Comparison of ENCODE assay signal across 21 cellular contexts in genomic region chr17:57643062-57643461, GRCh38.
"Had no signal": no experiment of that assay in that cellular context is flagged by ENCODE, and none has a peak within 500 bp of the region (broad histone marks: within the 10 kb centered on the region; RNA-seq: fewer than 3 reads in every experiment).

No MANE protein-coding gene starts in this region.

- H3K36me3 ChIP-seq: esophagus squamous epithelium, neutrophil, right lobe of liver had no signal

- H3K4me1 ChIP-seq: esophagus squamous epithelium, gastroesophageal sphincter, right lobe of liver, spleen, testis, tibial nerve had no signal

- H3K27me3 Mint-ChIP-seq: dendritic cell treated with granulocyte-macrophage colony-stimulating factor and Interleukin-4, amounts not matched to agents 40 ng/mL and 50 ng/mL, for 4 days; effector memory CD8-positive, alpha-beta T cell; naive B cell; stimulated activated naive B cell treated with anti-CD40 and anti-IgM and Interleukin-4, amounts not matched to agents 10 μg/mL and 1 μg/mL and 100 μg/mL, for 72 hours; stimulated activated naive CD8-positive, alpha-beta T cell treated with anti-CD3 and anti-CD28 coated beads, Interleukin-15, amount 100 ng/mL, for 72 hours had no signal

- H3K27me3 ChIP-seq: esophagus squamous epithelium, gastroesophageal sphincter, neutrophil, right lobe of liver, spleen, testis, tibial nerve had no signal

- H3K36me3 Mint-ChIP-seq: naive B cell had no signal

- FAIRE-seq: colon had no signal

- H3K27ac ChIP-seq: epithelial cell of prostate, esophagus squamous epithelium, gastroesophageal sphincter, neutrophil, psoas muscle, right lobe of liver, spleen, testis, tibial nerve had no signal

- DNase-seq: effector memory CD8-positive, alpha-beta T cell; esophagus squamous epithelium; foreskin fibroblast; naive B cell; nephron progenitor cell; psoas muscle; retina; right lobe of liver; spleen; stimulated activated CD4-positive, alpha-beta T cell treated with anti-CD3 and anti-CD28 coated beads, Interleukin-15, amount 100 ng/mL, for 24 hours; stimulated activated CD4-positive, alpha-beta T cell treated with anti-CD3 and anti-CD28 coated beads, Interleukin-1b, Interleukin-23, amount 100 ng/mL, for 48 hours; stimulated activated CD4-positive, alpha-beta T cell treated with anti-CD3 and anti-CD28 coated beads, Interleukin-4, amount 100 ng/mL, for 24 hours; stimulated activated naive B cell treated with anti-CD40 and anti-IgM and Interleukin-4, amounts not matched to agents 10 μg/mL and 1 μg/mL and 100 μg/mL, for 72 hours; stimulated activated naive CD8-positive, alpha-beta T cell treated with anti-CD3 and anti-CD28 coated beads, Interleukin-15, amount 100 ng/mL, for 72 hours; testis had no signal

- H3K4me3 ChIP-seq: esophagus squamous epithelium, gastroesophageal sphincter, psoas muscle, right lobe of liver, spleen, testis, tibial nerve had no signal

- H3K9me3 Mint-ChIP-seq: dendritic cell treated with granulocyte-macrophage colony-stimulating factor and Interleukin-4, amounts not matched to agents 40 ng/mL and 50 ng/mL, for 4 days; effector memory CD8-positive, alpha-beta T cell; nephron progenitor cell; stimulated activated naive B cell treated with anti-CD40 and anti-IgM and Interleukin-4, amounts not matched to agents 10 μg/mL and 1 μg/mL and 100 μg/mL, for 72 hours; stimulated activated naive CD8-positive, alpha-beta T cell treated with anti-CD3 and anti-CD28 coated beads, Interleukin-15, amount 100 ng/mL, for 72 hours had no signal

- H3K9me3 ChIP-seq: esophagus squamous epithelium, gastroesophageal sphincter, neutrophil, psoas muscle, right lobe of liver, spleen, testis, tibial nerve had no signal

- ATAC-seq: effector memory CD8-positive, alpha-beta T cell; gastroesophageal sphincter; psoas muscle; right lobe of liver; stimulated activated naive B cell treated with anti-CD40 and anti-IgM and Interleukin-4, amounts not matched to agents 10 μg/mL and 1 μg/mL and 100 μg/mL, for 72 hours; stimulated activated naive CD8-positive, alpha-beta T cell treated with anti-CD3 and anti-CD28 coated beads, Interleukin-15, amount 100 ng/mL, for 72 hours had no signal

- H3K27ac Mint-ChIP-seq: dendritic cell treated with granulocyte-macrophage colony-stimulating factor and Interleukin-4, amounts not matched to agents 40 ng/mL and 50 ng/mL, for 4 days; stimulated activated naive B cell treated with anti-CD40 and anti-IgM and Interleukin-4, amounts not matched to agents 10 μg/mL and 1 μg/mL and 100 μg/mL, for 72 hours; stimulated activated naive CD8-positive, alpha-beta T cell treated with anti-CD3 and anti-CD28 coated beads, Interleukin-15, amount 100 ng/mL, for 72 hours had no signal

- H3K4me3 Mint-ChIP-seq: dendritic cell treated with granulocyte-macrophage colony-stimulating factor and Interleukin-4, amounts not matched to agents 40 ng/mL and 50 ng/mL, for 4 days; effector memory CD8-positive, alpha-beta T cell; naive B cell; nephron progenitor cell; stimulated activated naive B cell treated with anti-CD40 and anti-IgM and Interleukin-4, amounts not matched to agents 10 μg/mL and 1 μg/mL and 100 μg/mL, for 72 hours; stimulated activated naive CD8-positive, alpha-beta T cell treated with anti-CD3 and anti-CD28 coated beads, Interleukin-15, amount 100 ng/mL, for 72 hours had no signal
